Comparison of ENCODE assay signal across 13 cellular contexts in genomic region chr4:72286185-72286584, GRCh38.
DNase-seq lines count a peak whose midpoint lies in the region; ATAC-seq, FAIRE-seq and TF ChIP-seq lines count a peak whose summit lies in the region.
"Had no signal": no experiment of that assay in that cellular context is flagged by ENCODE, and none has a peak within 500 bp of the region (broad histone marks: within the 10 kb centered on the region; RNA-seq: fewer than 3 reads in every experiment).

No MANE protein-coding gene starts in this region.

- H3K4me2 ChIP-seq in GM12878 (ENCODE audit: control insufficient read depth, insufficient read depth) (no peak overlapping the region), mesenchymal stem cell (ENCODE audit: low read length, poor library complexity, severe bottlenecking) (no peak overlapping the region)

- H3K27ac ChIP-seq in GM12878 (ENCODE audit: control insufficient read depth, insufficient read depth) (no peak overlapping the region), mesenchymal stem cell (ENCODE audit: low read length, poor library complexity, severe bottlenecking) (no peak overlapping the region)

- H2BK15ac ChIP-seq in mesenchymal stem cell (ENCODE audit: low read depth, poor library complexity, severe bottlenecking), result no peak overlapping the region

- H4K8ac ChIP-seq in mesenchymal stem cell (ENCODE audit: low read length), result no peak overlapping the region

- TF ChIP-seq EP300 in GM12878 (IDR thresholded peaks at IDR 0.05; ENCODE audit: borderline replicate concordance in 1 of 2, control insufficient read depth in 1 of 2, low read depth in 2 of 2, low read length in 2 of 2), result no peak

- intact Hi-C loops in GM12878 (cut with micrococcal nuclease; ENCODE audit: unreplicated experiment), result no loop called here

- SMC1A ChIA-PET in GM12878 (lab: Charles Lee; ENCODE audit: uncharacterized antibody, unreplicated experiment), result interaction anchor here (0.6 to 3.8 kb wide), 8 partner anchors 13 to 1057 kb away, joined by 3 to 22 read pairs (median 4); no protein-coding TSS in a partner anchor

- TF ChIP-seq CTCF in LNCaP clone FGC (IDR thresholded peaks at IDR 0.05; ENCODE audit: control insufficient read depth, extremely low read depth, insufficient read depth) (peak; percentile 43; the same call in 1 of the 2 replicates), GM12878 (IDR thresholded peaks at IDR 0.05 in 2 of 3, conservative IDR thresholded peaks at IDR 0.05 in 1 of 3; ENCODE audit: control insufficient read depth in 2 of 3, extremely low read depth in 1 of 3, insufficient read depth in 1 of 3, low read depth in 3 of 3, low read length in 3 of 3) (no peak; a peak in 1 of 6 replicates), omental fat pad (IDR thresholded peaks at IDR 0.05) (no peak), GM10266 (IDR thresholded peaks at IDR 0.05; ENCODE audit: control insufficient read depth, insufficient read depth, low read depth, missing control alignments) (no peak)

- H3K9ac ChIP-seq in GM12878 (ENCODE audit: control insufficient read depth, insufficient read depth, low read length), result no peak overlapping the region
- H3K9ac ChIP-seq in mesenchymal stem cell (ENCODE audit: low read length), result no peak overlapping the region

- no peak overlapping the region for H3K23ac ChIP-seq in mesenchymal stem cell (ENCODE audit: low read length in 2 of 2)

- WGBS in GM12878 (ENCODE audit: insufficient coverage, insufficient replicate concordance, low lambda C conversion rate, missing lambda C conversion rate), result 44% methylated on average over 1 of the region's 1 CpG
- no CpG with 5 or more reads among the region's 1 CpG for WGBS in mesenchymal stem cell

- H3K14ac ChIP-seq in mesenchymal stem cell (ENCODE audit: low read length in 2 of 2), result no peak overlapping the region

- no peaks in the 10 kb centered on the region for H4K20me1 ChIP-seq in GM12878 (ENCODE audit: control insufficient read depth, insufficient read depth)

- H3K18ac ChIP-seq in mesenchymal stem cell (ENCODE audit: low read depth in 1 of 2, low read length in 2 of 2), result no peak overlapping the region

- no peak for FAIRE-seq in GM12878 (lab: Jason Lieb, UNC)
- FAIRE-seq: K562, small intestine had no signal

- POLR2A ChIA-PET in GM12878 (lab: Charles Lee), result interaction anchor here (1.3 kb wide), 1 partner anchor 367 kb away, joined by 4 read pairs; no protein-coding TSS in a partner anchor

- no peaks in the 10 kb centered on the region for H3K79me2 ChIP-seq in GM12878 (ENCODE audit: control insufficient read depth, insufficient read depth, low read length)

- H3K4me3 ChIP-seq in LNCaP clone FGC (ENCODE audit: low read depth, low read length) (no peak overlapping the region), GM12878 (no peak overlapping the region), mesenchymal stem cell (ENCODE audit: insufficient read depth in 1 of 2, low read depth in 1 of 2, low read length in 2 of 2) (no peak overlapping the region)
- H3K4me3 ChIP-seq: HAP-1, K562 had no signal

- DNase-seq in EH (ENCODE audit: low read depth), result peak; percentile 10
- peak; percentile 27 for DNase-seq in LNCaP clone FGC (ENCODE audit: low read depth)
- no peak for DNase-seq in GM12878 (ENCODE audit: low read depth, low spot score)
- peak; percentile 22 for DNase-seq in mesenchymal stem cell
- DNase-seq in omental fat pad (ENCODE audit: low spot score), result no peak
- no peak for DNase-seq in COR-L47 (lab: John Stamatoyannopoulos, UW)
- no peak for DNase-seq in GM10266 (ENCODE audit: extremely low spot score)
- no peak for DNase-seq in stimulated activated CD4-positive, alpha-beta T cell treated with anti-CD3 and anti-CD28 coated beads, Interleukin-1b, Interleukin-23, amount 100 ng/mL, for 48 hours
- DNase-seq: activated naive CD8-positive, alpha-beta T cell treated with anti-CD3 and anti-CD28 coated beads, Interleukin-2, amount 10 ng/mL, durations not matched to agents 7 days and 5 days; small intestine; substantia nigra had no signal

- no peaks in the 10 kb centered on the region for H3K9me3 ChIP-seq in GM12878 (replicated peaks; ENCODE audit: control insufficient read depth, insufficient read depth, low read length)
- H3K9me3 ChIP-seq in mesenchymal stem cell (ENCODE audit: control insufficient read depth, low read length), result no peaks in the 10 kb centered on the region
- H3K9me3 ChIP-seq: HAP-1 had no signal

- BruUV-seq in GM12878 (replicated peaks; lab: Mats Ljungman, UMichigan), result no TSS peak

- no peaks in the 10 kb centered on the region for H3K27me3 ChIP-seq in GM12878 (replicated peaks in 1 of 2; ENCODE audit: control insufficient read depth in 2 of 2, insufficient read depth in 2 of 2, low read length in 1 of 2)
- H3K27me3 ChIP-seq in mesenchymal stem cell (ENCODE audit: control insufficient read depth in 1 of 2, insufficient read depth in 1 of 2, low read length in 2 of 2), result no peaks in the 10 kb centered on the region

- in situ Hi-C loops in GM12878 (cut with MboI), result loop anchor here (25.0 kb wide), 1 partner anchor 1674 kb away; no protein-coding TSS in a partner anchor

- TF ChIP-seq POLR2A in GM12878 (IDR thresholded peaks at IDR 0.05; ENCODE audit: low read depth, low read length), result no peak

- TF ChIP-seq RAD21 in GM12878 (IDR thresholded peaks at IDR 0.05; ENCODE audit: insufficient read depth, low read depth, low read length), result peak; percentile 23; the same call in 1 of the 2 replicates

- H4K91ac ChIP-seq in mesenchymal stem cell (ENCODE audit: low read length), result no peak overlapping the region

- no peaks in the 10 kb centered on the region for H3K79me1 ChIP-seq in mesenchymal stem cell (replicated peaks; ENCODE audit: low read length, poor library complexity, severe bottlenecking)

- H2BK120ac ChIP-seq in mesenchymal stem cell (ENCODE audit: low read depth, low read length), result no peak overlapping the region

- RAD21 ChIA-PET in GM12878 (lab: Charles Lee; ENCODE audit: unreplicated experiment), result interaction anchor here (0.6 to 1.6 kb wide), 13 partner anchors 9 to 1101 kb away, joined by 3 to 6 read pairs (median 3); no protein-coding TSS in a partner anchor

- H2AK5ac ChIP-seq in mesenchymal stem cell (ENCODE audit: low read length, severe bottlenecking), result no peak overlapping the region

- H3K36me3 ChIP-seq in GM12878 (ENCODE audit: control insufficient read depth in 2 of 2, insufficient read depth in 2 of 2, low read length in 1 of 2) (no peaks in the 10 kb centered on the region), mesenchymal stem cell (ENCODE audit: control insufficient read depth in 1 of 2, insufficient read depth in 2 of 2, low read depth in 1 of 2, low read length in 2 of 2) (peaks cover 0 to 3% of the 10 kb centered on the region in 2 experiments)
- H3K36me3 ChIP-seq: HAP-1 had no signal

- no peak overlapping the region for H3K4ac ChIP-seq in mesenchymal stem cell (ENCODE audit: low read depth in 1 of 2, low read length in 2 of 2)

- H2AFZ ChIP-seq in GM12878 (ENCODE audit: control insufficient read depth, low read depth, low read length) (no peak overlapping the region), mesenchymal stem cell (ENCODE audit: low read depth, low read length) (no peak overlapping the region)

- CTCF ChIA-PET in GM12878 (lab: Yijun Ruan, JAX), result interaction anchor here (0.7 to 2.7 kb wide), 13 partner anchors 9 to 1015 kb away, joined by 3 to 12 read pairs (median 4); no protein-coding TSS in a partner anchor

- no peak overlapping the region for H2BK12ac ChIP-seq in mesenchymal stem cell (ENCODE audit: low read length in 2 of 2)

- no peaks in the 10 kb centered on the region for H3K4me1 ChIP-seq in GM12878 (ENCODE audit: control insufficient read depth, insufficient read depth, low read length)
- H3K4me1 ChIP-seq in mesenchymal stem cell (ENCODE audit: control insufficient read depth, insufficient read depth, low read depth, low read length), result no peaks in the 10 kb centered on the region
- H3K4me1 ChIP-seq: HAP-1 had no signal

- ATAC-seq in GM12878, result no peak
- no peak for ATAC-seq in omental fat pad (ENCODE audit: low FRiP score)
- ATAC-seq: K562 had no signal

- no peak overlapping the region for H2BK5ac ChIP-seq in mesenchymal stem cell (ENCODE audit: low read depth, low read length, poor library complexity, severe bottlenecking)

TF ChIP-seq in GM12878, 131 proteins besides CTCF, POLR2A, EP300 and RAD21:
- no peak for TF ChIP-seq NFIC (IDR thresholded peaks at IDR 0.05; ENCODE audit: low read depth, low read length)
- TF ChIP-seq SMC3 (IDR thresholded peaks at IDR 0.05; ENCODE audit: borderline replicate concordance, low read length), result peak; percentile 27; the same call in 1 of the 2 replicates

Comparison
In these comparisons a context has a peak if more than half of its experiments do, and no peak if none do; other contexts are left out.
1. DNase-seq: peak in EH (single experiment), LNCaP clone FGC (single experiment) and mesenchymal stem cell (single experiment); none in GM12878 (single experiment), omental fat pad (single experiment), COR-L47 (single experiment), GM10266 (single experiment) and stimulated activated CD4-positive, alpha-beta T cell treated with anti-CD3 and anti-CD28 coated beads, Interleukin-1b, Interleukin-23, amount 100 ng/mL, for 48 hours (single experiment).